In the genomic region with DNA sequence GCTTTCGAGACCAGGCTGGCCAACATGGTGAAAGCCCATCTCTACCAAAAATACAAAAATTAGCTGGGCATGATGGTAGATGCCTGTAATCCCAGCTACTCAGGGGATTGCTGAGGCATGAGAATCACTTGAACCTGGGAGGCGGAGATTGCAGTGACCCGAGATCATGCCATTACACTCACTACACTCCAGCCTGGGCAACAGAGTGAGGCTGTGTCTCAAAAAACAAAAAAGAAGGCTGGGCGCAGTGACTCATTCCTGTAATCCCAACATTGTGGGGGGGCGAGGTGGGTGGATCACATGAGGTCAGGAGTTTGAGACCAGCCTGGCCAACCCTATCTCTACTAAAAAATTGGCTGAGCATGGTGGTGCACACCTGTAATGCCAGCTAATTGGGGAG, we compare ENCODE assay signal across 1 cellular context. TPM values are rescaled to one million over a fixed set of nuclear protein-coding genes. Genes with fewer than 3 reads are reported as not detected.
"Had no signal": no experiment of that assay in that cellular context is flagged by ENCODE, and none has a peak within 500 bp of the region (broad histone marks: within the 10 kb centered on the region; RNA-seq: fewer than 3 reads in every experiment).

No MANE protein-coding gene starts in this region.

RNA-seq across cellular contexts. Expression of a gene that starts 49.0 kb away (rescaled TPM):
- polyA plus RNA-seq: naive thymus-derived CD4-positive, alpha-beta T cell had no signal
